Comparison of ENCODE assay signal across 12 cellular contexts in the genomic region with DNA sequence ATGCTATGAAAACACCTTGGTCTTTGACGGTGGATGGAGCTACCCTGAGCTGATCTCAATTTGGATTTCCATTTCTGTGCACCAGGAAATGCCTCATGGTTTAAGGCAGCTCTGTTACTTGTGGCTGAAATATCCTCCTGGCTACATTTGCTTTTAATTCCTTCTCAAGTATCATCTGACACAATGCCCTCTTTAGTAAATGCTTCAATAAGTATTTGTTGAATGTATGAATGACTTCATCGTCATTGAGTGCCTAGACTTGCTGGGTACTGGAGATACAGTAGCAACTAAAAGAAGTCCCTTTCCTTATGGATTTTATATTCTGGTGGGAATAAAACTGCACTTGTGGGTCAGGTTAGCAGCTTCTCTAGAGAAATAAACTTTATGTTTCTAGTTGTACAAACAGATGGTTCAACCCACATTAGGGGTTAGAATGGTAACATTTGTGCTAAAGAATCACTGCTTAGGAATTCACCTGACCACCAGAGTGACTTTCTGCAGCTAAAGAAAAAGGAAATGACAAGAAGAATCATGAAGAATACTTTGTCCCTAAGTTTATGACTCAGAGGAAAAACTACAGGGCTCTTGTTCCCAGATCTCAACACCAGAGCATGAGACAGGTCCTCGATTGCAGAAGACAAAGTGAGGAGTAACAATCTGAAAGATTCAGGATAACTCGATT. TPM values are rescaled to one million over a fixed set of nuclear protein-coding genes. Genes with fewer than 3 reads are reported as not detected.
DNase-seq lines count a peak whose midpoint lies in the region; ATAC-seq and TF ChIP-seq lines count a peak whose summit lies in the region.
"Had no signal": no experiment of that assay in that cellular context is flagged by ENCODE, and none has a peak within 500 bp of the region (broad histone marks: within the 10 kb centered on the region; RNA-seq: fewer than 3 reads in every experiment).

No MANE protein-coding gene starts in this region.

- no peak for TF ChIP-seq POLR2A in Peyer's patch (IDR thresholded peaks at IDR 0.05)

- TF ChIP-seq CTCF in BJ (IDR thresholded peaks at IDR 0.05; ENCODE audit: insufficient read depth, low read depth, low read length) (no peak), Peyer's patch (IDR thresholded peaks at IDR 0.05) (no peak)

- peaks cover 0 to 9% (median 4%) of the 10 kb centered on the region in 4 donors for H3K9me3 ChIP-seq in Peyer's patch
- H3K9me3 ChIP-seq: ovary had no signal

- H3K4me3 Mint-ChIP-seq in activated CD4-positive, alpha-beta memory T cell treated with anti-CD3 and anti-CD28 coated beads, Interleukin-2, amount 10 ng/mL, durations not matched to agents 7 days and 5 days, result no peak overlapping the region
- H3K4me3 Mint-ChIP-seq: activated naive CD4-positive, alpha-beta T cell treated with anti-CD3 and anti-CD28 coated beads, Interleukin-2, amount 50 U/mL, for 24 hours; T-helper 2 cell treated with Interferon-gamma antibody and Interleukin-4, amounts not matched to agents 5 μg/mL and 100 μg/mL, for 36 hours had no signal

- H3K27me3 Mint-ChIP-seq in activated CD4-positive, alpha-beta memory T cell treated with anti-CD3 and anti-CD28 coated beads, Interleukin-2, amount 10 ng/mL, durations not matched to agents 7 days and 5 days, result peaks cover 3% of the 10 kb centered on the region
- H3K27me3 Mint-ChIP-seq: activated naive CD4-positive, alpha-beta T cell treated with anti-CD3 and anti-CD28 coated beads, Interleukin-2, amount 50 U/mL, for 24 hours had no signal

- no peaks in the 10 kb centered on the region for H3K27me3 ChIP-seq in BJ (ENCODE audit: control insufficient read depth, insufficient read depth, low read length)
- H3K27me3 ChIP-seq in Peyer's patch, result no peaks in the 10 kb centered on the region
- H3K27me3 ChIP-seq: ovary had no signal

- DNase-seq in BJ (ENCODE audit: low read depth) (peak; percentile 85), H4 (ENCODE audit: low spot score) (peak; percentile 72), iris pigment epithelial cell (ENCODE audit: low read depth) (peak; percentile 80), Right ventricle myocardium inferior (ENCODE audit: missing footprints) (no peak), Peyer's patch (no peak), islet precursor cell (no peak)
- DNase-seq in activated CD4-positive, alpha-beta memory T cell treated with anti-CD3 and anti-CD28 coated beads, Interleukin-2, amount 10 ng/mL, durations not matched to agents 7 days and 5 days, result no peak
- DNase-seq in effector CD8-positive, alpha-beta T cell (lab: John Stamatoyannopoulos, UW), result no peak
- DNase-seq: NCI-H2081 treated with DMSO at 0.1 percent for 48 hours, ovary had no signal

- peaks cover 24% of the 10 kb centered on the region for H3K36me3 Mint-ChIP-seq in activated CD4-positive, alpha-beta memory T cell treated with anti-CD3 and anti-CD28 coated beads, Interleukin-2, amount 10 ng/mL, durations not matched to agents 7 days and 5 days (ENCODE audit: low read depth)

- H3K4me3 ChIP-seq in BJ (ENCODE audit: low read depth, low read length), result no peak overlapping the region
- no peak overlapping the region for H3K4me3 ChIP-seq in Peyer's patch
- H3K4me3 ChIP-seq: ovary had no signal

- H3K27ac Mint-ChIP-seq in activated CD4-positive, alpha-beta memory T cell treated with anti-CD3 and anti-CD28 coated beads, Interleukin-2, amount 10 ng/mL, durations not matched to agents 7 days and 5 days, result peak overlapping the region; percentile 21
- H3K27ac Mint-ChIP-seq: activated naive CD4-positive, alpha-beta T cell treated with anti-CD3 and anti-CD28 coated beads, Interleukin-2, amount 50 U/mL, for 24 hours; T-helper 2 cell treated with Interferon-gamma antibody and Interleukin-4, amounts not matched to agents 5 μg/mL and 100 μg/mL, for 36 hours had no signal

- CTCF ChIA-PET in BJ (lab: Yijun Ruan, JAX), result interaction anchor here (1.1 to 2.4 kb wide), 5 partner anchors 14 to 345 kb away, joined by 3 to 6 read pairs (median 4); no protein-coding TSS in a partner anchor
- CTCF ChIA-PET in activated CD4-positive, alpha-beta memory T cell treated with anti-CD3 and anti-CD28 coated beads, Interleukin-2, amount 10 ng/mL, durations not matched to agents 7 days and 5 days (lab: Charles Lee), result no interaction called here

- peaks cover 0 to 2% (median 0%) of the 10 kb centered on the region in 4 donors for H3K4me1 ChIP-seq in Peyer's patch

- H3K27ac ChIP-seq in Peyer's patch, result no peak overlapping the region
- H3K27ac ChIP-seq: ovary had no signal

- ATAC-seq in Right ventricle myocardium inferior, result no peak

- H3K36me3 ChIP-seq in BJ (ENCODE audit: control insufficient read depth, insufficient read depth, low read length), result no peaks in the 10 kb centered on the region
- H3K36me3 ChIP-seq in Peyer's patch, result no peaks in the 10 kb centered on the region
- H3K36me3 ChIP-seq: ovary had no signal

- H3K9me3 Mint-ChIP-seq in activated CD4-positive, alpha-beta memory T cell treated with anti-CD3 and anti-CD28 coated beads, Interleukin-2, amount 10 ng/mL, durations not matched to agents 7 days and 5 days, result peaks cover 28% of the 10 kb centered on the region
- H3K9me3 Mint-ChIP-seq: activated naive CD4-positive, alpha-beta T cell treated with anti-CD3 and anti-CD28 coated beads, Interleukin-2, amount 50 U/mL, for 24 hours had no signal

- H3K4me1 Mint-ChIP-seq in activated CD4-positive, alpha-beta memory T cell treated with anti-CD3 and anti-CD28 coated beads, Interleukin-2, amount 10 ng/mL, durations not matched to agents 7 days and 5 days, result peaks cover 37% of the 10 kb centered on the region

- POLR2A ChIA-PET in BJ (lab: Charles Lee), result no interaction called here
- POLR2A ChIA-PET in activated CD4-positive, alpha-beta memory T cell treated with anti-CD3 and anti-CD28 coated beads, Interleukin-2, amount 10 ng/mL, durations not matched to agents 7 days and 5 days (lab: Charles Lee), result interaction anchor here (1.1 to 1.2 kb wide), 2 partner anchors 30 to 241 kb away, joined by 3 read pairs; no protein-coding TSS in a partner anchor

- intact Hi-C loops in Right ventricle myocardium inferior (cut with DNase I), result no loop called here

RNA-seq across cellular contexts. Expression of a gene that starts 21.8 kb away (rescaled TPM):
- 6.1 and 13.4 TPM in 2 replicates for polyA plus RNA-seq in BJ (2011; rRNA removed)
- 4.1 and 6.3 TPM in 2 replicates for polyA minus RNA-seq in BJ (2011; rRNA and poly(A)+ RNA removed)
- total RNA-seq in H4 (2014; rRNA removed; shearing (Covaris generic)), result 7.8 and 8.3 TPM in 2 replicates
- total RNA-seq in activated CD4-positive, alpha-beta memory T cell treated with anti-CD3 and anti-CD28 coated beads, Interleukin-2, amount 10 ng/mL, durations not matched to agents 7 days and 5 days, result 10 to 100 TPM; 40.8 to 45.6 TPM
- total RNA-seq in Right ventricle myocardium inferior (27.6 TPM), Peyer's patch (10 to 100 TPM; 10.5 to 40.4 (median 17.5) TPM)

Comparison
In these comparisons a context has a peak if more than half of its experiments do, and no peak if none do; other contexts are left out.
1. DNase-seq: peak in BJ (single experiment), H4 (single experiment) and iris pigment epithelial cell (single experiment); none in activated CD4-positive, alpha-beta memory T cell treated with anti-CD3 and anti-CD28 coated beads, Interleukin-2, amount 10 ng/mL, durations not matched to agents 7 days and 5 days (single experiment), effector CD8-positive, alpha-beta T cell (single experiment), Right ventricle myocardium inferior (single experiment), Peyer's patch (0 of 3) and islet precursor cell (single experiment).